ENCODE assay signal across 8 cellular contexts in the genomic region with DNA sequence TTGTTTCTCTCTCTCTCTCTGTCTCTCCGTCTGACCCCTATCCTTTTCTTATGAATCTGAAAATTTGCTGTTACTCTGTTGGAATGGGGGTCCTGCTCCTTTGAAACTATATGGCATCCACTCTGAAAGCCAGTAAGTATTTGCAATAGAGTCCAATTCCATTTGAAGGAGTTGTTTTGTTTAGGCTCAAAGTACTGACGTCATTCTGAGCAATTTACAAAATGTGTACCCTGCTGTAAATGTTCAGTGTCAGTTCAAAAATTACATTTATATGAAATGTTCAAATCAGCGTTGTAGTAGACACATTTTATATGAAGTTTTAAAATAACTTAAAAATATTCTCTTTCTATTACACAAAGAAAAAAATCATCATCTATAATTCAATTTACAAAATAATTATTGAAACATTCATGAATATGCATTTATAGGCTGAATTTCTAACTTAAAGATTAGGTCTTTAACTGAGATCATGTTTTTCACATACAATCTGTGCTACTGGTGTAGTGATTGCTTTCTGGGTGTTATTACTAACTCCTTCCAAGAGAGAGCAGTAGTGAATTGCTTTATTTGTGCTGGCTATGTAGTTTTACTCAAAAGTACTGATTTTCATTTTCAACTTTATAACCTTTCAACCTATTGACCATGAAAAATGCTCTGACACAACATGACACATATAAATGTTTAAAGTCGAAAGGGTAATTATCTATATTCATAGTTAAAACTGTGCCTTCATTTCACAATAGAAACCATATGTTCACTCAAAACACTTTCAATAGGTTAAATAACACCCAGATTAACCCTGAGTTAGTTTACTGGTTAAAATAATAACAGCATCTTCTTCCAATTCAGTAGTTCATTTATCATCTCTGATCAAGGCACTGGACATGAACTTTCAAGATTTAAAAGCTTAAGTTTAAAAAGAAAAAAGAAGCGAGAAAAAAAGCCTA.
DNase-seq lines count a peak whose midpoint lies in the region; ATAC-seq and TF ChIP-seq lines count a peak whose summit lies in the region.

No MANE protein-coding gene starts in this region.

- ATAC-seq in heart left ventricle (no peak), HG03025 (IDR thresholded peaks at IDR 0.05; ENCODE audit: low FRiP score, unreplicated experiment) (peak; percentile 74)

- H3K4me3 ChIP-seq in heart left ventricle, result no peak overlapping the region
- H3K4me3 ChIP-seq in hepatocyte, result no peak overlapping the region
- no peak overlapping the region for H3K4me3 ChIP-seq in Karpas-422 (ENCODE audit: low read length)

- H3K27me3 ChIP-seq in heart left ventricle (no peaks in the 10 kb centered on the region), hepatocyte (no peaks in the 10 kb centered on the region), Karpas-422 (ENCODE audit: low read length) (no peaks in the 10 kb centered on the region)

- no peaks in the 10 kb centered on the region for H3K36me3 ChIP-seq in heart left ventricle
- no peaks in the 10 kb centered on the region for H3K36me3 ChIP-seq in hepatocyte (replicated peaks; ENCODE audit: insufficient read depth, low read depth)
- no peaks in the 10 kb centered on the region for H3K36me3 ChIP-seq in Karpas-422 (ENCODE audit: insufficient read depth, low read length)

- H4K20me1 ChIP-seq in hepatocyte (ENCODE audit: insufficient read depth, poor library complexity, severe bottlenecking), result no peaks in the 10 kb centered on the region
- no peaks in the 10 kb centered on the region for H4K20me1 ChIP-seq in Karpas-422 (ENCODE audit: insufficient read depth, low read depth, low read length)

- no peak overlapping the region for H2AFZ ChIP-seq in hepatocyte
- H2AFZ ChIP-seq in Karpas-422 (ENCODE audit: low read length), result no peak overlapping the region

- intact Hi-C loops in heart left ventricle (cut with DNase I) (loop anchor here in 8 of 10 donors (2.0 to 10.0 kb wide), 4 partner anchors 93 to 95 kb away; no protein-coding TSS in a partner anchor), cardiac septum (cut with DNase I) (no loop called here)

- no peaks in the 10 kb centered on the region for H3K9me2 ChIP-seq in hepatocyte (replicated peaks; ENCODE audit: insufficient read depth)
- no peaks in the 10 kb centered on the region for H3K9me2 ChIP-seq in Karpas-422 (replicated peaks; ENCODE audit: insufficient read depth, low read length)

- no peak overlapping the region for H3K27ac ChIP-seq in heart left ventricle
- no peak overlapping the region for H3K27ac ChIP-seq in hepatocyte
- H3K27ac ChIP-seq in Karpas-422 (ENCODE audit: low read length), result no peak overlapping the region

- 56 to 63% (median 58%) methylated on average over 5 of the region's 5 CpGs for WGBS in heart left ventricle, 4 donors
- WGBS in hepatocyte (ENCODE audit: low lambda C conversion rate, missing lambda C conversion rate), result 53% methylated on average over 5 of the region's 5 CpGs

- H3K79me2 ChIP-seq in hepatocyte (no peaks in the 10 kb centered on the region), Karpas-422 (ENCODE audit: low read length) (no peaks in the 10 kb centered on the region)

- H3K9me3 ChIP-seq in heart left ventricle (no peaks in the 10 kb centered on the region), hepatocyte (ENCODE audit: low read depth) (no peaks in the 10 kb centered on the region), Karpas-422 (ENCODE audit: low read length) (peaks cover 7% of the 10 kb centered on the region; the same call in 1 of the 2 replicates)

- TF ChIP-seq POLR2A in heart left ventricle (IDR thresholded peaks at IDR 0.05), result no peak

- TF ChIP-seq CTCF in heart left ventricle (IDR thresholded peaks at IDR 0.05) (peak; percentile 19 to 67 (median 44)), hepatocyte (IDR thresholded peaks at IDR 0.05; ENCODE audit: poor library complexity) (peak; percentile 70)

- H3K9ac ChIP-seq in Karpas-422 (ENCODE audit: low read length), result no peak overlapping the region

- H3K4me1 ChIP-seq in heart left ventricle (no peaks in the 10 kb centered on the region), hepatocyte (ENCODE audit: insufficient read depth) (no peaks in the 10 kb centered on the region), Karpas-422 (ENCODE audit: low read length) (no peaks in the 10 kb centered on the region)

- no peak for DNase-seq in heart left ventricle
- no peak for DNase-seq in cardiac septum (ENCODE audit: low spot score)
- DNase-seq in RKO (ENCODE audit: low spot score), result peak; percentile 53
- DNase-seq in hepatocyte (ENCODE audit: low spot score), result peak; percentile 29
- no peak for DNase-seq in amygdala (lab: John Stamatoyannopoulos, UW)
- no peak for DNase-seq in activated naive CD4-positive, alpha-beta T cell treated with Interleukin-2 at 50 U/mL for 16 hours
- DNase-seq in Karpas-422, result no peak

- H3K4me2 ChIP-seq in hepatocyte (no peak overlapping the region), Karpas-422 (ENCODE audit: low read depth, low read length, poor library complexity, severe bottlenecking) (no peak overlapping the region)

Comparison
In these comparisons a context has a peak if more than half of its experiments do, and no peak if none do; other contexts are left out.
1. DNase-seq: peak in RKO (single experiment) and hepatocyte (single experiment); none in heart left ventricle (0 of 5), cardiac septum (single experiment), amygdala (0 of 56), activated naive CD4-positive, alpha-beta T cell treated with Interleukin-2 at 50 U/mL for 16 hours (single experiment) and Karpas-422 (single experiment).